Comparison of ENCODE assay signal across 1 cellular context in genomic region chr22:21009638-21010425, GRCh38.
TF ChIP-seq lines count a peak whose summit lies in the region.

No MANE protein-coding gene starts in this region.

TF ChIP-seq in HepG2, 621 proteins besides CTCF, POLR2A, EP300 and RAD21 (continued from another document):
- TF ChIP-seq ZXDC (CRISPR knock-in tag; IDR thresholded peaks at IDR 0.05) (no peak; the same call in 1 of the 2 replicates), ZNF256 (CRISPR knock-in tag; conservative IDR thresholded peaks at IDR 0.05) (peak; percentile 62; the same call in 1 of the 2 replicates), SAFB2 (CRISPR knock-in tag; IDR thresholded peaks at IDR 0.05; ENCODE audit: borderline replicate concordance, low read depth) (no peak), SP4 (CRISPR knock-in tag; IDR thresholded peaks at IDR 0.05) (no peak), PHF20 (CRISPR knock-in tag; IDR thresholded peaks at IDR 0.05) (no peak; the same call in 1 of the 2 replicates), HDAC1 (CRISPR knock-in tag; IDR thresholded peaks at IDR 0.05) (no peak), ZNF276 (CRISPR knock-in tag; IDR thresholded peaks at IDR 0.05; ENCODE audit: low read depth) (no peak), ZNF558 (CRISPR knock-in tag; IDR thresholded peaks at IDR 0.05; ENCODE audit: borderline replicate concordance) (peak; percentile 42; the same call in 1 of the 2 replicates), ZNF136 (CRISPR knock-in tag; IDR thresholded peaks at IDR 0.05; ENCODE audit: low read depth) (no peak), ASH2L (IDR thresholded peaks at IDR 0.05; ENCODE audit: insufficient read length, low read depth, low read length) (no peak), ZNF362 (CRISPR knock-in tag; IDR thresholded peaks at IDR 0.05; ENCODE audit: borderline replicate concordance) (no peak), TFAP4 (IDR thresholded peaks at IDR 0.05; ENCODE audit: borderline replicate concordance, low read depth) (no peak), PCBP2 (optimal IDR thresholded peaks at IDR 0.05; ENCODE audit: low read depth, low read length, poor library complexity, severe bottlenecking) (no peak), ZMAT3 (CRISPR knock-in tag; conservative IDR thresholded peaks at IDR 0.05) (peak; percentile 61; the same call in 1 of the 2 replicates), ZSCAN29 (CRISPR knock-in tag; conservative IDR thresholded peaks at IDR 0.05) (no peak), ELF1 (CRISPR knock-in tag; IDR thresholded peaks at IDR 0.05) (no peak), ZNF260 (CRISPR knock-in tag; IDR thresholded peaks at IDR 0.05; ENCODE audit: borderline replicate concordance, low read depth) (no peak), STAG1 (CRISPR knock-in tag; IDR thresholded peaks at IDR 0.05) (no peak; the same call in 1 of the 2 replicates), SRSF9 (IDR thresholded peaks at IDR 0.05; ENCODE audit: borderline replicate concordance, insufficient read depth, low read depth, low read length, poor library complexity, severe bottlenecking) (no peak), ZNF879 (CRISPR knock-in tag; IDR thresholded peaks at IDR 0.05) (0 out of 2 replicates have a peak, but pooled peaks have one; percentile 50), NFAT5 (CRISPR knock-in tag; IDR thresholded peaks at IDR 0.05) (no peak), PLRG1 (conservative IDR thresholded peaks at IDR 0.05) (no peak), ZNF773 (CRISPR knock-in tag; IDR thresholded peaks at IDR 0.05; ENCODE audit: borderline replicate concordance) (no peak), ZBTB20 (CRISPR knock-in tag; IDR thresholded peaks at IDR 0.05; ENCODE audit: borderline replicate concordance, low read depth) (no peak; the same call in 1 of the 2 replicates), HDAC2 (CRISPR knock-in tag; IDR thresholded peaks at IDR 0.05) (peak; percentile 84), ZNF605 (CRISPR knock-in tag; IDR thresholded peaks at IDR 0.05) (peak; percentile 53; the same call in 1 of the 2 replicates), SP140L (CRISPR knock-in tag; IDR thresholded peaks at IDR 0.05; ENCODE audit: borderline replicate concordance) (peak; percentile 69; the same call in 1 of the 2 replicates), ZNF747 (CRISPR knock-in tag; IDR thresholded peaks at IDR 0.05; ENCODE audit: borderline replicate concordance) (no peak), MIER3 (CRISPR knock-in tag; IDR thresholded peaks at IDR 0.05; ENCODE audit: borderline replicate concordance) (peak; percentile 48; the same call in 1 of the 2 replicates), ZMYM2 (CRISPR knock-in tag; IDR thresholded peaks at IDR 0.05) (no peak), ZNF503 (CRISPR knock-in tag; IDR thresholded peaks at IDR 0.05) (no peak)
